In the genomic region with DNA sequence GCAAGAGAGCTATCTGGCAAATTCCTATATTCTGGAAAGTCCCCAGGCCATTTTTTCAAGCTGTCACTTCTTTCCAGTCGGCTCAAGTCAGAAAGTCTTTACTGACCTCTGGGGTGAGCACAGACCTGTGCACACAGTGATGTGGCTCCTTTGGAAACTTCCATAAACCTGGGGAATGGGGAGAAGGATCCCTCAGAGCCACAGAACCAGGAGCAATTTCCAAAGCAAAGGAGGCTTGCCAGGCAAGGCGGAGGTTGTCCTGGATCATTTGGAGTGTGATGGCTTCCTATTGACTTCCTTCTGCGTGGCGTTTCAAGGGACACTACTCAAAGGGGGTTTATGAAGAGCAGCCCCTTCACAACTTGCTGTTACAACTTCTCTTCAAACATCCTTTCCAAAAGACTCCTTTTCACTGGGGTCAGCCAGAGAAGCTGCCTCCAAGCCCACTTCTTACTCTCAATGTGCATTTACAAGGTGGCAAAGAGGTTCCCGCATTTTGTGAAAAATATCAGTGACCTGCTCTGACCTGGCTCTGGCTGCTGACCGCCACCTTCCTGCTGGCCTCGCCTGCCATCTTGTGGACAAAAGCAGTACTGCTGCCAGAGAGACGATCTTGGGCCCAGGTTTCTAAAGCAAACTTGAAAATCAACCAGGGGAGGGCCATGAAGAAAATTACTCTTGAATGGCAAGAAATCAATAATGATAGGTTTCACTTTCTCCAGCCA, we compare ENCODE assay signal across 8 cellular contexts. TPM values are rescaled to one million over a fixed set of nuclear protein-coding genes. Genes with fewer than 3 reads are reported as not detected.
DNase-seq lines count a peak whose midpoint lies in the region; ATAC-seq, FAIRE-seq and TF ChIP-seq lines count a peak whose summit lies in the region.

No MANE protein-coding gene starts in this region.

- peak overlapping the region; percentile 29 to 79 for H3K27ac ChIP-seq in A549
- peak overlapping the region; percentile 37 for H3K27ac ChIP-seq in parathyroid adenoma
- H3K27ac ChIP-seq in transverse colon: peak overlapping the region; percentile 11 to 45 (median 35)

- TF ChIP-seq EP300 in A549 (IDR thresholded peaks at IDR 0.05): no peak
- TF ChIP-seq EP300 in transverse colon (IDR thresholded peaks at IDR 0.05; ENCODE audit: low read depth): no peak

- H3K27me3 ChIP-seq in parathyroid adenoma (ENCODE audit: control insufficient read depth, insufficient read depth, low read length) (no peaks in the 10 kb centered on the region), transverse colon (no peaks in the 10 kb centered on the region)

- no peak for TF ChIP-seq POLR2A in A549 (IDR thresholded peaks at IDR 0.05; ENCODE audit: low read length)
- TF ChIP-seq POLR2A in transverse colon (IDR thresholded peaks at IDR 0.05): no peak

- intact Hi-C loops in transverse colon (cut with DNase I; ENCODE audit: low total_unique reads): no loop called here

- in situ Hi-C loops in transverse colon (cut with MboI; ENCODE audit: low pct_ligation_motif_present in 1 of 4, low pct_unique_long_range_greater_than_20kb in 1 of 4, low sequenced_read_pairs in 3 of 4): no loop called here

- H3K9ac ChIP-seq in parathyroid adenoma: no peak overlapping the region

- CTCF ChIA-PET in A549 (lab: Yijun Ruan, JAX): interaction anchor here (0.6 to 3.6 kb wide), 61 partner anchors 9 to 822 kb away, joined by 3 to 31 read pairs (median 4); no protein-coding TSS in a partner anchor

- H2AFZ ChIP-seq in parathyroid adenoma: peak overlapping the region; percentile 6

- no peaks in the 10 kb centered on the region for H3K9me3 ChIP-seq in A549
- no peaks in the 10 kb centered on the region for H3K9me3 ChIP-seq in parathyroid adenoma (ENCODE audit: control insufficient read depth, low read length)
- no peaks in the 10 kb centered on the region for H3K9me3 ChIP-seq in transverse colon

- H3K4me3 ChIP-seq in A549 (no peak overlapping the region), parathyroid adenoma (ENCODE audit: low read depth, low read length) (no peak overlapping the region), transverse colon (no peak overlapping the region)

- H3K4me2 ChIP-seq in A549: peak overlapping the region; percentile 9
- no peak overlapping the region for H3K4me2 ChIP-seq in parathyroid adenoma (ENCODE audit: low read length)

- POLR2A ChIA-PET in A549 (lab: Yijun Ruan, JAX): no interaction called here

- peak; percentile 100 for TF ChIP-seq RAD21 in A549 (conservative IDR thresholded peaks at IDR 0.05 in 1 of 2, IDR thresholded peaks at IDR 0.05 in 1 of 2)

- ATAC-seq in A549: peak; percentile 40 to 78; a peak in 4 of 6 replicates

- H3K4me1 ChIP-seq in A549: peaks cover 16% of the 10 kb centered on the region
- peaks cover 8% of the 10 kb centered on the region for H3K4me1 ChIP-seq in parathyroid adenoma
- H3K4me1 ChIP-seq in transverse colon: peaks cover 0 to 12% (median 7%) of the 10 kb centered on the region in 4 donors

- TF ChIP-seq CTCF in A549 (IDR thresholded peaks at IDR 0.05) (peak; percentile 98), parathyroid adenoma (IDR thresholded peaks at IDR 0.05) (peak; percentile 99), transverse colon (IDR thresholded peaks at IDR 0.05) (peak; percentile 98 to 99 (median 99))

- FAIRE-seq in A549 (lab: Jason Lieb, UNC): peak; percentile 49
- peak; percentile 83 for FAIRE-seq in GM18507 (lab: Jason Lieb, UNC)

- 31% methylated on average over 8 of the region's 8 CpGs for WGBS in A549 (ENCODE audit: missing lambda C conversion rate)
- 23% methylated on average over 8 of the region's 8 CpGs; no CpG with 5 or more reads in 1 of the 2 donors for WGBS in transverse colon (ENCODE audit: low coverage in 1 of 2), 2 donors

- H3K36me3 ChIP-seq in parathyroid adenoma (ENCODE audit: control insufficient read depth, insufficient read depth, low read length) (no peaks in the 10 kb centered on the region), transverse colon (no peaks in the 10 kb centered on the region)

- H3K79me2 ChIP-seq in parathyroid adenoma: no peaks in the 10 kb centered on the region

- DNase-seq in A549 (ENCODE audit: low read depth in 1 of 2, low spot score in 1 of 2) (peak; percentile 66 to 76), GM18507 (ENCODE audit: extremely low spot score, insufficient read length, low read depth) (peak; percentile 58), HUDEP-2 (lab: John Stamatoyannopoulos, UW; ENCODE audit: unreplicated experiment in 76 of 76) (peak in 58 of 76 experiments; percentile 1 to 78 (median 46)), SK-N-DZ (ENCODE audit: low spot score) (peak; percentile 64), glomerular visceral epithelial cell (ENCODE audit: extremely low spot score) (peak; percentile 72), transverse colon (peak; percentile 84)
- peak; percentile 80 for DNase-seq in activated naive CD4-positive, alpha-beta T cell treated with Interleukin-2 at 50 U/mL for 16 hours

TF ChIP-seq in A549, 52 proteins besides CTCF, POLR2A, EP300 and RAD21:
- TF ChIP-seq CBX2 (IDR thresholded peaks at IDR 0.05; ENCODE audit: borderline replicate concordance, low read depth) (no peak), SMC3 (IDR thresholded peaks at IDR 0.05) (peak; percentile 100), HOXB13 (CRISPR knock-in tag; IDR thresholded peaks at IDR 0.05; ENCODE audit: low read depth) (no peak), HOXB5 (CRISPR knock-in tag; IDR thresholded peaks at IDR 0.05) (no peak)
- TF ChIP-seq, protein P1, sequence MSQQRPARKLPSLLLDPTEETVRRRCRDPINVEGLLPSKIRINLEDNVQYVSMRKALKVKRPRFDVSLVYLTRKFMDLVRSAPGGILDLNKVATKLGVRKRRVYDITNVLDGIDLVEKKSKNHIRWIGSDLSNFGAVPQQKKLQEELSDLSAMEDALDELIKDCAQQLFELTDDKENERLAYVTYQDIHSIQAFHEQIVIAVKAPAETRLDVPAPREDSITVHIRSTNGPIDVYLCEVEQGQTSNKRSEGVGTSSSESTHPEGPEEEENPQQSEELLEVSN (IDR thresholded peaks at IDR 0.05; ENCODE audit: borderline replicate concordance, low read depth): no peak
- TF ChIP-seq, protein P2, sequence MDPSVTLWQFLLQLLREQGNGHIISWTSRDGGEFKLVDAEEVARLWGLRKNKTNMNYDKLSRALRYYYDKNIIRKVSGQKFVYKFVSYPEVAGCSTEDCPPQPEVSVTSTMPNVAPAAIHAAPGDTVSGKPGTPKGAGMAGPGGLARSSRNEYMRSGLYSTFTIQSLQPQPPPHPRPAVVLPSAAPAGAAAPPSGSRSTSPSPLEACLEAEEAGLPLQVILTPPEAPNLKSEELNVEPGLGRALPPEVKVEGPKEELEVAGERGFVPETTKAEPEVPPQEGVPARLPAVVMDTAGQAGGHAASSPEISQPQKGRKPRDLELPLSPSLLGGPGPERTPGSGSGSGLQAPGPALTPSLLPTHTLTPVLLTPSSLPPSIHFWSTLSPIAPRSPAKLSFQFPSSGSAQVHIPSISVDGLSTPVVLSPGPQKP (IDR thresholded peaks at IDR 0.05; ENCODE audit: low read depth, low read length): no peak
TF ChIP-seq in A549: peak in this region for 1.

RNA-seq across cellular contexts. Expression of a gene that starts 18.2 kb away (rescaled TPM):
- not detected in 2 replicates for polyA plus RNA-seq in A549 (2011; rRNA removed)
- not detected in 2 replicates for polyA plus RNA-seq in A549 (2012; cell fraction: cytosol; rRNA removed)
- not detected in 2 replicates for polyA plus RNA-seq in A549 (2012; cell fraction: nucleus; rRNA removed)
- polyA plus RNA-seq in A549 (2017; fragmentation: RNase III; extraction: RNeasy Plus Mini Kit Qiagen cat#74134 plus additional on column Dnase treatment): not detected in 3 replicates
- polyA minus RNA-seq in A549 (2011; rRNA and poly(A)+ RNA removed): not detected in 2 replicates
- not detected in 2 replicates for polyA plus RNA-seq in SK-N-DZ (2014; cell fraction: cytosol; rRNA removed)
- not detected in 2 replicates for polyA plus RNA-seq in SK-N-DZ (2014; cell fraction: nucleus; rRNA removed)
- not detected for total RNA-seq in transverse colon
